8 cellular contexts compared by ENCODE assay signal in the genomic region with DNA sequence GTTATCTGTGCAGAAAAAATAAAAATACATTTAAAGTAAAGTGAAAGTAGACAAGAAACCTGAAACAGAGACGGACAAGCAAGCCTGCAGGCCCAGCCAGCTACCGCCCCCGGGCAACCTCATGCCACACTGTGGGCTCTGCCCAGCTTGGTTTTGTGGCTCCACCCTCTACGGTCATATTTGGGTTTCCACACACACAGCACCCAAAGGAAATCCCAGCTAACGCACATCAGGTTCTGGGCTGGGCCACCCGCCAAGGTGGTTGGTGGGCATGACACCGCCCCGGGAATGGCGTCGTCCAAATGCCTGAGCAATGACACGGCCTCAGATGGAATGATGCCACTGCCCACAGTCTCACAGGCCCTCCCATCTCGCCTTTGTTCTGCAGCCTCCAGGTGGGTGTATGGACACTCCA. TPM values are rescaled to one million over a fixed set of nuclear protein-coding genes. Genes with fewer than 3 reads are reported as not detected.
DNase-seq lines count a peak whose midpoint lies in the region; ATAC-seq, FAIRE-seq and TF ChIP-seq lines count a peak whose summit lies in the region.

No MANE protein-coding gene starts in this region.

- H3K27ac ChIP-seq in small intestine (ENCODE audit: low read depth in 1 of 2, low read length in 1 of 2), result no peak overlapping the region

- no peaks in the 10 kb centered on the region for H3K27me3 ChIP-seq in small intestine (ENCODE audit: control insufficient read depth in 2 of 2, insufficient read depth in 2 of 2, low read length in 2 of 2)

- no peaks in the 10 kb centered on the region for H3K36me3 ChIP-seq in small intestine (ENCODE audit: control insufficient read depth in 2 of 2, insufficient read depth in 2 of 2, low read length in 2 of 2)

- no peaks in the 10 kb centered on the region for H3K4me1 ChIP-seq in small intestine (ENCODE audit: control insufficient read depth in 2 of 2, insufficient read depth in 1 of 2, low read depth in 1 of 2, low read length in 1 of 2)

- no peak for TF ChIP-seq CTCF in HFF-Myc (IDR thresholded peaks at IDR 0.05; ENCODE audit: low read depth, low read length, missing control alignments)

- 64 to 76% (median 66%) methylated on average over 12 of the region's 12 CpGs for WGBS in small intestine, 3 donors

- DNase-seq in HFF-Myc (ENCODE audit: extremely low read depth, low read depth) (peak; percentile 49), small intestine (no peak), NCI-H2081 treated with DMSO at 0.1 percent for 48 hours (lab: John Stamatoyannopoulos, UW) (no peak)
- peak; percentile 50 to 67 for DNase-seq in activated CD4-positive, alpha-beta T cell treated with anti-CD3 and anti-CD28 coated beads, Interleukin-2, amount 50 U/mL, for 48 hours
- DNase-seq in stimulated activated CD4-positive, alpha-beta T cell treated with anti-CD3 and anti-CD28 coated beads, Interleukin-4, amount 100 ng/mL, for 1 hour, result peak; percentile 56

- H3K4me3 ChIP-seq in HFF-Myc (replicated peaks; ENCODE audit: low read depth, low read length), result no peak overlapping the region
- H3K4me3 ChIP-seq in small intestine (ENCODE audit: low read depth in 1 of 2, low read length in 2 of 2), result no peak overlapping the region

- no peaks in the 10 kb centered on the region for H3K9me3 ChIP-seq in small intestine (ENCODE audit: control insufficient read depth, low read depth)

- ATAC-seq in esophagus mucosa (peak; percentile 79), HG03457 (IDR thresholded peaks at IDR 0.05; ENCODE audit: unreplicated experiment) (no peak), HG03097 (IDR thresholded peaks at IDR 0.05; ENCODE audit: low FRiP score, unreplicated experiment) (no peak)

- FAIRE-seq in small intestine (lab: Jason Lieb, UNC), result no peak

RNA-seq across cellular contexts. Expression of gene FAM110A, which starts 22.9 kb away (rescaled TPM):
- total RNA-seq in esophagus mucosa, result 32.8 TPM
- 10 to 100 TPM; 11.4 to 14.1 (median 12.1) TPM for polyA plus RNA-seq in small intestine

RNA-seq across cellular contexts. Expression of gene ANGPT4, which starts 59.8 kb away (rescaled TPM):
- total RNA-seq in esophagus mucosa, result 0.08 TPM
- polyA plus RNA-seq in small intestine, result under 1 TPM in 1 of 3 donors, not detected in 2; 0.70 TPM

Comparison
In these comparisons a context has a peak if more than half of its experiments do, and no peak if none do; other contexts are left out.
1. DNase-seq: peak in HFF-Myc (single experiment), activated CD4-positive, alpha-beta T cell treated with anti-CD3 and anti-CD28 coated beads, Interleukin-2, amount 50 U/mL, for 48 hours (2 of 2) and stimulated activated CD4-positive, alpha-beta T cell treated with anti-CD3 and anti-CD28 coated beads, Interleukin-4, amount 100 ng/mL, for 1 hour (single experiment); none in small intestine (single experiment) and NCI-H2081 treated with DMSO at 0.1 percent for 48 hours (single experiment).